ENCODE assay signal across 8 cellular contexts in the genomic region with DNA sequence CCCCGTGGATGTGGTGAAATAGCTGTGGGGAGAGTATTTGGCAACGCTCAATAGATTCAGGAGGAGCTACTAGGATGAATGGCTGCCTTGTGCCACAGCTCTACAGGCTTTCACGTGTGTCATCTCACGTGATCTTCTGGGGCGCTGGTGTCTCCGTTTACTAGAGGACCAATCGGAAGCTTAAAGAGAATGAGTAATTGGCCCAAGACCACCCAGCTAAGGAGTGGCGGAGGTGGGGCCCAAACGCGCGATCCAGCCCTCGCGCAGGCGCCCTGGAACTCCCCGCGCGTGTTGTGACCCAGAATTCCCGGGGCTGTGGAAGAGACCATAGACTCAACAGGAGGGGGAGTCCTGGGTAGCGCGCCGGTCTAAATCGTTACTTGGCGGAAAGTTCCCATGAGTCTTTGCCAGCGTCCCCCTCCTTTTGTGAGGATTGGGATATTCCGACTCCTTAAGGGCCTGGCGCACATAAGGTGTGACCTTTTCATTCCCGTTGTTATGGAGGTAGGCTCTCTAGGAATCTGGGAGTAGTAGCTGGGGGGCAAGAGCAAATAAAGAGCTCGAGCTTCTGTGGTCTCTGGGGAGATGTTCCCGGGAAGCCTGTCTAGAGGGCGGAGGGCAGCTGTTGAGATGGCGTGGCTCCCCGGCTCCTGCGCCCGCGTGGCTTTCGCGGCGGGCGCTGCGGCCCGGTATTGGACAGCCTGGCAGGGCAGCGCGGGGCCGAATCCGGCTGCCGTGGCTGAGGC.
A peak's percentile ranks its signal among the peaks of the same experiment; 100 is the strongest.
DNase-seq lines count a peak whose midpoint lies in the region; ATAC-seq and TF ChIP-seq lines count a peak whose summit lies in the region.

No MANE protein-coding gene starts in this region.

- peak; percentile 69 for ATAC-seq in GM21528 (IDR thresholded peaks at IDR 0.05; ENCODE audit: low FRiP score, unreplicated experiment)

- peak overlapping the region; percentile 99 for H3K9ac ChIP-seq in OCI-LY3 (ENCODE audit: low read length)

- H3K4me3 ChIP-seq in OCI-LY3 (ENCODE audit: low read length) = peak overlapping the region; percentile 95
- H3K4me3 ChIP-seq in epithelial cell of esophagus (ENCODE audit: low read length) = peak overlapping the region; percentile 95

- H3K9me3 ChIP-seq in OCI-LY3 (ENCODE audit: insufficient read depth, low read length) = no peaks in the 10 kb centered on the region

- no peaks in the 10 kb centered on the region for H3K27me3 ChIP-seq in OCI-LY3 (ENCODE audit: low read depth, low read length)

- H3K36me3 ChIP-seq in OCI-LY3 (replicated peaks; ENCODE audit: low read depth, low read length) = peaks cover 43% of the 10 kb centered on the region

- H3K4me1 ChIP-seq in OCI-LY3 (ENCODE audit: low read length) = peaks cover 22% of the 10 kb centered on the region

- H2AFZ ChIP-seq in OCI-LY3 (ENCODE audit: low read depth, low read length) = peak overlapping the region; percentile 41; the same call in 1 of the 2 replicates

- TF ChIP-seq CTCF in OCI-LY3 (IDR thresholded peaks at IDR 0.05; ENCODE audit: low read depth, low read length) (no peak), epithelial cell of esophagus (IDR thresholded peaks at IDR 0.05; ENCODE audit: insufficient read depth, low read depth, low read length, missing control alignments) (no peak)

- peak; percentile 97 for DNase-seq in DMS 273 treated with DMSO at 0.1 percent for 48 hours (lab: John Stamatoyannopoulos, UW)
- peak; percentile 97 for DNase-seq in HuH-7.5 (ENCODE audit: low spot score)
- peak; percentile 94 for DNase-seq in activated T-cell treated with anti-CD3 and anti-CD28 coated beads for 24 hours (ENCODE audit: low read depth)
- DNase-seq in epithelial cell of esophagus (ENCODE audit: low read depth) = peak; percentile 100
- peak; percentile 97 for DNase-seq in middle frontal gyrus (ENCODE audit: extremely low spot score, low spot score)
- peak; percentile 86 to 92 for DNase-seq in stimulated activated CD8-positive, alpha-beta memory T cell treated with anti-CD3 and anti-CD28 coated beads, Interleukin-2, amount 100 ng/mL, for 1 hour (ENCODE audit: low read depth in 2 of 2)

- peak overlapping the region; percentile 74 for H3K27ac ChIP-seq in OCI-LY3 (ENCODE audit: low read length)

- H3K4me2 ChIP-seq in OCI-LY3 (ENCODE audit: low read length) = peak overlapping the region; percentile 97

- H3K79me2 ChIP-seq in OCI-LY3 (ENCODE audit: low read length) = peaks cover 47% of the 10 kb centered on the region

- H4K20me1 ChIP-seq in OCI-LY3 (ENCODE audit: insufficient read depth, low read length) = peaks cover 14% of the 10 kb centered on the region

Comparison
In these comparisons a context has a peak if more than half of its experiments do, and no peak if none do; other contexts are left out.
1. Peak in every context shown above with its lines: DNase-seq, ATAC-seq, H3K4me3 ChIP-seq and H3K27ac ChIP-seq.